Comparison of ENCODE assay signal across 1 cellular context in the genomic region with DNA sequence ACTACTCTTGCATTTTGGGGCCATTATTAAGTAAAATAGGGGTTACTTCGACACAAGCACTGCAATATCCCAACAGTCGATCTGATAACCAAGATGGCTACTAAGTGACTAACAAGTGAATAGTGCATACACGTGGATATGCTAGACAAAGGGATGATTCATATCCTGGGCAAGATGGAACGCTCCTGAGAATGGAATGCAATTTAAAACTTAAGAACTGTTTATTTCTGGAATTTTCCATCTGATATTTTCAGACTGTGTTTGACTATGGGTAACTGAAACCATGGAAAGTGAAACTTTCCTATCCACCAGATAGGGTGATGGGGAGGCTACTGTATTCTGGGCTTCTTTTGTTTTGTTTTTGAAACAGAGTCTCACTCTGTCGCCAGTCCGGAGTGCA.
TF ChIP-seq lines count a peak whose summit lies in the region.

No MANE protein-coding gene starts in this region.

TF ChIP-seq in K562, 482 proteins besides CTCF, POLR2A, EP300 and RAD21 (continued from another document and continues in another):
- TF ChIP-seq, protein P1, sequence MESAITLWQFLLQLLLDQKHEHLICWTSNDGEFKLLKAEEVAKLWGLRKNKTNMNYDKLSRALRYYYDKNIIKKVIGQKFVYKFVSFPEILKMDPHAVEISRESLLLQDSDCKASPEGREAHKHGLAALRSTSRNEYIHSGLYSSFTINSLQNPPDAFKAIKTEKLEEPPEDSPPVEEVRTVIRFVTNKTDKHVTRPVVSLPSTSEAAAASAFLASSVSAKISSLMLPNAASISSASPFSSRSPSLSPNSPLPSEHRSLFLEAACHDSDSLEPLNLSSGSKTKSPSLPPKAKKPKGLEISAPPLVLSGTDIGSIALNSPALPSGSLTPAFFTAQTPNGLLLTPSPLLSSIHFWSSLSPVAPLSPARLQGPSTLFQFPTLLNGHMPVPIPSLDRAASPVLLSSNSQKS (CRISPR knock-in tag; IDR thresholded peaks at IDR 0.05), result no peak
- TF ChIP-seq GABPB2 (CRISPR knock-in tag; conservative IDR thresholded peaks at IDR 0.05) (no peak), CGGBP1 (CRISPR knock-in tag; IDR thresholded peaks at IDR 0.05) (no peak), NCOA2 (IDR thresholded peaks at IDR 0.05; ENCODE audit: partially characterized antibody in 2 of 2) (no peak), MIER1 (IDR thresholded peaks at IDR 0.05; ENCODE audit: low read depth) (no peak), CCNT2 (IDR thresholded peaks at IDR 0.05; ENCODE audit: borderline replicate concordance, extremely low read depth, insufficient read length, low read depth, low read length) (no peak), PHB (CRISPR knock-in tag; IDR thresholded peaks at IDR 0.05) (no peak), HOXB6 (CRISPR knock-in tag; IDR thresholded peaks at IDR 0.05; ENCODE audit: borderline replicate concordance) (no peak), MAFG (tag; conservative IDR thresholded peaks at IDR 0.05) (no peak), EP400 (IDR thresholded peaks at IDR 0.05) (peak; percentile 33; the same call in 1 of the 2 replicates), GATAD2A (IDR thresholded peaks at IDR 0.05) (no peak), POLR2H (tag; IDR thresholded peaks at IDR 0.05; ENCODE audit: low read depth) (no peak), ZNF699 (CRISPR knock-in tag; IDR thresholded peaks at IDR 0.05; ENCODE audit: insufficient replicate concordance) (no peak), FOXK2 (conservative IDR thresholded peaks at IDR 0.05 in 1 of 2, IDR thresholded peaks at IDR 0.05 in 1 of 2; ENCODE audit: low read depth in 2 of 2) (no peak), ZNF133 (CRISPR knock-in tag; IDR thresholded peaks at IDR 0.05) (no peak), ZNF146 (CRISPR knock-in tag; IDR thresholded peaks at IDR 0.05; ENCODE audit: unreplicated experiment) (no peak), ELF4 (CRISPR knock-in tag; IDR thresholded peaks at IDR 0.05) (no peak), USF2 (CRISPR knock-in tag; IDR thresholded peaks at IDR 0.05) (no peak), ZC3H11A (IDR thresholded peaks at IDR 0.05; ENCODE audit: low read depth, low read length) (no peak), ZNF444 (CRISPR knock-in tag; IDR thresholded peaks at IDR 0.05) (no peak), HDAC1 (IDR thresholded peaks at IDR 0.05) (no peak), KDM2B (CRISPR knock-in tag; IDR thresholded peaks at IDR 0.05) (no peak), ZFP1 (CRISPR knock-in tag; IDR thresholded peaks at IDR 0.05) (no peak), ZNF3 (CRISPR knock-in tag; IDR thresholded peaks at IDR 0.05) (no peak), ZNF79 (CRISPR knock-in tag; IDR thresholded peaks at IDR 0.05; ENCODE audit: low read depth) (no peak), TEAD1 (CRISPR knock-in tag; IDR thresholded peaks at IDR 0.05) (no peak)
- TF ChIP-seq, protein P2, sequence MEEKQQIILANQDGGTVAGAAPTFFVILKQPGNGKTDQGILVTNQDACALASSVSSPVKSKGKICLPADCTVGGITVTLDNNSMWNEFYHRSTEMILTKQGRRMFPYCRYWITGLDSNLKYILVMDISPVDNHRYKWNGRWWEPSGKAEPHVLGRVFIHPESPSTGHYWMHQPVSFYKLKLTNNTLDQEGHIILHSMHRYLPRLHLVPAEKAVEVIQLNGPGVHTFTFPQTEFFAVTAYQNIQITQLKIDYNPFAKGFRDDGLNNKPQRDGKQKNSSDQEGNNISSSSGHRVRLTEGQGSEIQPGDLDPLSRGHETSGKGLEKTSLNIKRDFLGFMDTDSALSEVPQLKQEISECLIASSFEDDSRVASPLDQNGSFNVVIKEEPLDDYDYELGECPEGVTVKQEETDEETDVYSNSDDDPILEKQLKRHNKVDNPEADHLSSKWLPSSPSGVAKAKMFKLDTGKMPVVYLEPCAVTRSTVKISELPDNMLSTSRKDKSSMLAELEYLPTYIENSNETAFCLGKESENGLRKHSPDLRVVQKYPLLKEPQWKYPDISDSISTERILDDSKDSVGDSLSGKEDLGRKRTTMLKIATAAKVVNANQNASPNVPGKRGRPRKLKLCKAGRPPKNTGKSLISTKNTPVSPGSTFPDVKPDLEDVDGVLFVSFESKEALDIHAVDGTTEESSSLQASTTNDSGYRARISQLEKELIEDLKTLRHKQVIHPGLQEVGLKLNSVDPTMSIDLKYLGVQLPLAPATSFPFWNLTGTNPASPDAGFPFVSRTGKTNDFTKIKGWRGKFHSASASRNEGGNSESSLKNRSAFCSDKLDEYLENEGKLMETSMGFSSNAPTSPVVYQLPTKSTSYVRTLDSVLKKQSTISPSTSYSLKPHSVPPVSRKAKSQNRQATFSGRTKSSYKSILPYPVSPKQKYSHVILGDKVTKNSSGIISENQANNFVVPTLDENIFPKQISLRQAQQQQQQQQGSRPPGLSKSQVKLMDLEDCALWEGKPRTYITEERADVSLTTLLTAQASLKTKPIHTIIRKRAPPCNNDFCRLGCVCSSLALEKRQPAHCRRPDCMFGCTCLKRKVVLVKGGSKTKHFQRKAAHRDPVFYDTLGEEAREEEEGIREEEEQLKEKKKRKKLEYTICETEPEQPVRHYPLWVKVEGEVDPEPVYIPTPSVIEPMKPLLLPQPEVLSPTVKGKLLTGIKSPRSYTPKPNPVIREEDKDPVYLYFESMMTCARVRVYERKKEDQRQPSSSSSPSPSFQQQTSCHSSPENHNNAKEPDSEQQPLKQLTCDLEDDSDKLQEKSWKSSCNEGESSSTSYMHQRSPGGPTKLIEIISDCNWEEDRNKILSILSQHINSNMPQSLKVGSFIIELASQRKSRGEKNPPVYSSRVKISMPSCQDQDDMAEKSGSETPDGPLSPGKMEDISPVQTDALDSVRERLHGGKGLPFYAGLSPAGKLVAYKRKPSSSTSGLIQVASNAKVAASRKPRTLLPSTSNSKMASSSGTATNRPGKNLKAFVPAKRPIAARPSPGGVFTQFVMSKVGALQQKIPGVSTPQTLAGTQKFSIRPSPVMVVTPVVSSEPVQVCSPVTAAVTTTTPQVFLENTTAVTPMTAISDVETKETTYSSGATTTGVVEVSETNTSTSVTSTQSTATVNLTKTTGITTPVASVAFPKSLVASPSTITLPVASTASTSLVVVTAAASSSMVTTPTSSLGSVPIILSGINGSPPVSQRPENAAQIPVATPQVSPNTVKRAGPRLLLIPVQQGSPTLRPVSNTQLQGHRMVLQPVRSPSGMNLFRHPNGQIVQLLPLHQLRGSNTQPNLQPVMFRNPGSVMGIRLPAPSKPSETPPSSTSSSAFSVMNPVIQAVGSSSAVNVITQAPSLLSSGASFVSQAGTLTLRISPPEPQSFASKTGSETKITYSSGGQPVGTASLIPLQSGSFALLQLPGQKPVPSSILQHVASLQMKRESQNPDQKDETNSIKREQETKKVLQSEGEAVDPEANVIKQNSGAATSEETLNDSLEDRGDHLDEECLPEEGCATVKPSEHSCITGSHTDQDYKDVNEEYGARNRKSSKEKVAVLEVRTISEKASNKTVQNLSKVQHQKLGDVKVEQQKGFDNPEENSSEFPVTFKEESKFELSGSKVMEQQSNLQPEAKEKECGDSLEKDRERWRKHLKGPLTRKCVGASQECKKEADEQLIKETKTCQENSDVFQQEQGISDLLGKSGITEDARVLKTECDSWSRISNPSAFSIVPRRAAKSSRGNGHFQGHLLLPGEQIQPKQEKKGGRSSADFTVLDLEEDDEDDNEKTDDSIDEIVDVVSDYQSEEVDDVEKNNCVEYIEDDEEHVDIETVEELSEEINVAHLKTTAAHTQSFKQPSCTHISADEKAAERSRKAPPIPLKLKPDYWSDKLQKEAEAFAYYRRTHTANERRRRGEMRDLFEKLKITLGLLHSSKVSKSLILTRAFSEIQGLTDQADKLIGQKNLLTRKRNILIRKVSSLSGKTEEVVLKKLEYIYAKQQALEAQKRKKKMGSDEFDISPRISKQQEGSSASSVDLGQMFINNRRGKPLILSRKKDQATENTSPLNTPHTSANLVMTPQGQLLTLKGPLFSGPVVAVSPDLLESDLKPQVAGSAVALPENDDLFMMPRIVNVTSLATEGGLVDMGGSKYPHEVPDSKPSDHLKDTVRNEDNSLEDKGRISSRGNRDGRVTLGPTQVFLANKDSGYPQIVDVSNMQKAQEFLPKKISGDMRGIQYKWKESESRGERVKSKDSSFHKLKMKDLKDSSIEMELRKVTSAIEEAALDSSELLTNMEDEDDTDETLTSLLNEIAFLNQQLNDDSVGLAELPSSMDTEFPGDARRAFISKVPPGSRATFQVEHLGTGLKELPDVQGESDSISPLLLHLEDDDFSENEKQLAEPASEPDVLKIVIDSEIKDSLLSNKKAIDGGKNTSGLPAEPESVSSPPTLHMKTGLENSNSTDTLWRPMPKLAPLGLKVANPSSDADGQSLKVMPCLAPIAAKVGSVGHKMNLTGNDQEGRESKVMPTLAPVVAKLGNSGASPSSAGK (IDR thresholded peaks at IDR 0.05), result peak; percentile 42
- TF ChIP-seq, protein P3, sequence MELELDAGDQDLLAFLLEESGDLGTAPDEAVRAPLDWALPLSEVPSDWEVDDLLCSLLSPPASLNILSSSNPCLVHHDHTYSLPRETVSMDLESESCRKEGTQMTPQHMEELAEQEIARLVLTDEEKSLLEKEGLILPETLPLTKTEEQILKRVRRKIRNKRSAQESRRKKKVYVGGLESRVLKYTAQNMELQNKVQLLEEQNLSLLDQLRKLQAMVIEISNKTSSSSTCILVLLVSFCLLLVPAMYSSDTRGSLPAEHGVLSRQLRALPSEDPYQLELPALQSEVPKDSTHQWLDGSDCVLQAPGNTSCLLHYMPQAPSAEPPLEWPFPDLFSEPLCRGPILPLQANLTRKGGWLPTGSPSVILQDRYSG (tag; conservative IDR thresholded peaks at IDR 0.05; ENCODE audit: low read depth), result no peak
- TF ChIP-seq, protein P4, sequence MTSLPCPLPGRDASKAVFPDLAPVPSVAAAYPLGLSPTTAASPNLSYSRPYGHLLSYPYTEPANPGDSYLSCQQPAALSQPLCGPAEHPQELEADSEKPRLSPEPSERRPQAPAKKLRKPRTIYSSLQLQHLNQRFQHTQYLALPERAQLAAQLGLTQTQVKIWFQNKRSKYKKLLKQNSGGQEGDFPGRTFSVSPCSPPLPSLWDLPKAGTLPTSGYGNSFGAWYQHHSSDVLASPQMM (CRISPR knock-in tag; IDR thresholded peaks at IDR 0.05), result no peak
- TF ChIP-seq, protein P5, sequence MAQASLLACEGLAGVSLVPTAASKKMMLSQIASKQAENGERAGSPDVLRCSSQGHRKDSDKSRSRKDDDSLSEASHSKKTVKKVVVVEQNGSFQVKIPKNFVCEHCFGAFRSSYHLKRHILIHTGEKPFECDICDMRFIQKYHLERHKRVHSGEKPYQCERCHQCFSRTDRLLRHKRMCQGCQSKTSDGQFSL (CRISPR knock-in tag; IDR thresholded peaks at IDR 0.05), result no peak
- TF ChIP-seq, protein P5 (tag; IDR thresholded peaks at IDR 0.05), result no peak
